Comparison of ENCODE assay signal across 1 cellular context in the genomic region with DNA sequence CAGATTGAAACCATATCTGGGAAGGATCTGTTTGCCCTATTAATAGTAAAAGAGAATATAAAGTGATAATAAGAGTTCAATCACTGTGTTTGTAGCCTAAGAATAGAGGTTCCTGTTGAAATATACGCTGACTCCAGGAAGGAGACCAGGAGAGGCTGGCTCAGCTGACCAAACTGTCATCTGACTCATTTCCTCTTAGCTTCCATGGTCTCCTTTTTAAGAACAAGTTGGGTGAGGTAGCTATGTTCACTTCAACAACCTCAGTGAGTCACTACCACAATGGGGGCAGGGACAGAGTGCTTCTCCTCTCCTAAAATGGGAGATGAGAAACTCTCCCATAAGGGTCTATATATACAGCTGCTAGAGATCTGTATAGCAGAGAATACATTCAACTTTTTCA.
A peak's percentile ranks its signal among the peaks of the same experiment; 100 is the strongest.
TF ChIP-seq lines count a peak whose summit lies in the region.

No MANE protein-coding gene starts in this region.

TF ChIP-seq in K562, 482 proteins besides CTCF, POLR2A, EP300 and RAD21 (continued from another document):
- TF ChIP-seq, protein P1, sequence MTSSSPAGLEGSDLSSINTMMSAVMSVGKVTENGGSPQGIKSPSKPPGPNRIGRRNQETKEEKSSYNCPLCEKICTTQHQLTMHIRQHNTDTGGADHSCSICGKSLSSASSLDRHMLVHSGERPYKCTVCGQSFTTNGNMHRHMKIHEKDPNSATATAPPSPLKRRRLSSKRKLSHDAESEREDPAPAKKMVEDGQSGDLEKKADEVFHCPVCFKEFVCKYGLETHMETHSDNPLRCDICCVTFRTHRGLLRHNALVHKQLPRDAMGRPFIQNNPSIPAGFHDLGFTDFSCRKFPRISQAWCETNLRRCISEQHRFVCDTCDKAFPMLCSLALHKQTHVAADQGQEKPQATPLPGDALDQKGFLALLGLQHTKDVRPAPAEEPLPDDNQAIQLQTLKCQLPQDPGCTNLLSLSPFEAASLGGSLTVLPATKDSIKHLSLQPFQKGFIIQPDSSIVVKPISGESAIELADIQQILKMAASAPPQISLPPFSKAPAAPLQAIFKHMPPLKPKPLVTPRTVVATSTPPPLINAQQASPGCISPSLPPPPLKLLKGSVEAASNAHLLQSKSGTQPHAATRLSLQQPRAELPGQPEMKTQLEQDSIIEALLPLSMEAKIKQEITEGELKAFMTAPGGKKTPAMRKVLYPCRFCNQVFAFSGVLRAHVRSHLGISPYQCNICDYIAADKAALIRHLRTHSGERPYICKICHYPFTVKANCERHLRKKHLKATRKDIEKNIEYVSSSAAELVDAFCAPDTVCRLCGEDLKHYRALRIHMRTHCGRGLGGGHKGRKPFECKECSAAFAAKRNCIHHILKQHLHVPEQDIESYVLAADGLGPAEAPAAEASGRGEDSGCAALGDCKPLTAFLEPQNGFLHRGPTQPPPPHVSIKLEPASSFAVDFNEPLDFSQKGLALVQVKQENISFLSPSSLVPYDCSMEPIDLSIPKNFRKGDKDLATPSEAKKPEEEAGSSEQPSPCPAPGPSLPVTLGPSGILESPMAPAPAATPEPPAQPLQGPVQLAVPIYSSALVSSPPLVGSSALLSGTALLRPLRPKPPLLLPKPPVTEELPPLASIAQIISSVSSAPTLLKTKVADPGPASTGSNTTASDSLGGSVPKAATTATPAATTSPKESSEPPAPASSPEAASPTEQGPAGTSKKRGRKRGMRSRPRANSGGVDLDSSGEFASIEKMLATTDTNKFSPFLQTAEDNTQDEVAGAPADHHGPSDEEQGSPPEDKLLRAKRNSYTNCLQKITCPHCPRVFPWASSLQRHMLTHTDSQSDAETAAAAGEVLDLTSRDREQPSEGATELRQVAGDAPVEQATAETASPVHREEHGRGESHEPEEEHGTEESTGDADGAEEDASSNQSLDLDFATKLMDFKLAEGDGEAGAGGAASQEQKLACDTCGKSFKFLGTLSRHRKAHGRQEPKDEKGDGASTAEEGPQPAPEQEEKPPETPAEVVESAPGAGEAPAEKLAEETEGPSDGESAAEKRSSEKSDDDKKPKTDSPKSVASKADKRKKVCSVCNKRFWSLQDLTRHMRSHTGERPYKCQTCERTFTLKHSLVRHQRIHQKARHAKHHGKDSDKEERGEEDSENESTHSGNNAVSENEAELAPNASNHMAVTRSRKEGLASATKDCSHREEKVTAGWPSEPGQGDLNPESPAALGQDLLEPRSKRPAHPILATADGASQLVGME (CRISPR knock-in tag; IDR thresholded peaks at IDR 0.05) = no peak
- no peak for TF ChIP-seq STAT5B (CRISPR knock-in tag; IDR thresholded peaks at IDR 0.05)
- TF ChIP-seq RUNX1 (IDR thresholded peaks at IDR 0.05; ENCODE audit: low read depth) = no peak
- TF ChIP-seq SMAD1 (IDR thresholded peaks at IDR 0.05; ENCODE audit: low read depth, low read length, partially characterized antibody) = no peak
- TF ChIP-seq CEBPB (tag; IDR thresholded peaks at IDR 0.05) = no peak
- no peak for TF ChIP-seq POLR2AphosphoS2 (IDR thresholded peaks at IDR 0.05; ENCODE audit: low read length)
- TF ChIP-seq, protein P2, sequence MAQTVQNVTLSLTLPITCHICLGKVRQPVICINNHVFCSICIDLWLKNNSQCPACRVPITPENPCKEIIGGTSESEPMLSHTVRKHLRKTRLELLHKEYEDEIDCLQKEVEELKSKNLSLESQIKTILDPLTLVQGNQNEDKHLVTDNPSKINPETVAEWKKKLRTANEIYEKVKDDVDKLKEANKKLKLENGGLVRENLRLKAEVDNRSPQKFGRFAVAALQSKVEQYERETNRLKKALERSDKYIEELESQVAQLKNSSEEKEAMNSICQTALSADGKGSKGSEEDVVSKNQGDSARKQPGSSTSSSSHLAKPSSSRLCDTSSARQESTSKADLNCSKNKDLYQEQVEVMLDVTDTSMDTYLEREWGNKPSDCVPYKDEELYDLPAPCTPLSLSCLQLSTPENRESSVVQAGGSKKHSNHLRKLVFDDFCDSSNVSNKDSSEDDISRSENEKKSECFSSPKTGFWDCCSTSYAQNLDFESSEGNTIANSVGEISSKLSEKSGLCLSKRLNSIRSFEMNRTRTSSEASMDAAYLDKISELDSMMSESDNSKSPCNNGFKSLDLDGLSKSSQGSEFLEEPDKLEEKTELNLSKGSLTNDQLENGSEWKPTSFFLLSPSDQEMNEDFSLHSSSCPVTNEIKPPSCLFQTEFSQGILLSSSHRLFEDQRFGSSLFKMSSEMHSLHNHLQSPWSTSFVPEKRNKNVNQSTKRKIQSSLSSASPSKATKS (CRISPR knock-in tag; IDR thresholded peaks at IDR 0.05) = no peak
- TF ChIP-seq MEF2A (IDR thresholded peaks at IDR 0.05; ENCODE audit: control insufficient read depth, low read depth, low read length) = no peak
- no peak for TF ChIP-seq SREBF1 (IDR thresholded peaks at IDR 0.05; ENCODE audit: borderline replicate concordance, low read depth, low read length)
- no peak for TF ChIP-seq SMAD3 (CRISPR knock-in tag; conservative IDR thresholded peaks at IDR 0.05)
- TF ChIP-seq NFYB (IDR thresholded peaks at IDR 0.05; ENCODE audit: extremely low read depth, insufficient read length) = no peak
- no peak for TF ChIP-seq ZNF699 (CRISPR knock-in tag; IDR thresholded peaks at IDR 0.05; ENCODE audit: insufficient replicate concordance)
- no peak for TF ChIP-seq HDAC6 (IDR thresholded peaks at IDR 0.05; ENCODE audit: low read depth, low read length)
- TF ChIP-seq ZFP1 (CRISPR knock-in tag; IDR thresholded peaks at IDR 0.05) = no peak
- 0 out of 2 replicates have a peak, but pooled peaks have one; percentile 25 for TF ChIP-seq JUND (IDR thresholded peaks at IDR 0.05; ENCODE audit: borderline replicate concordance, low read depth, low read length)
- peak; percentile 60; the same call in 1 of the 3 replicates for TF ChIP-seq JUND (tag; IDR thresholded peaks at IDR 0.05; ENCODE audit: borderline replicate concordance, low read depth, low read length)
- no peak for TF ChIP-seq NR1H2 (CRISPR knock-in tag; IDR thresholded peaks at IDR 0.05)
- TF ChIP-seq, protein P3, sequence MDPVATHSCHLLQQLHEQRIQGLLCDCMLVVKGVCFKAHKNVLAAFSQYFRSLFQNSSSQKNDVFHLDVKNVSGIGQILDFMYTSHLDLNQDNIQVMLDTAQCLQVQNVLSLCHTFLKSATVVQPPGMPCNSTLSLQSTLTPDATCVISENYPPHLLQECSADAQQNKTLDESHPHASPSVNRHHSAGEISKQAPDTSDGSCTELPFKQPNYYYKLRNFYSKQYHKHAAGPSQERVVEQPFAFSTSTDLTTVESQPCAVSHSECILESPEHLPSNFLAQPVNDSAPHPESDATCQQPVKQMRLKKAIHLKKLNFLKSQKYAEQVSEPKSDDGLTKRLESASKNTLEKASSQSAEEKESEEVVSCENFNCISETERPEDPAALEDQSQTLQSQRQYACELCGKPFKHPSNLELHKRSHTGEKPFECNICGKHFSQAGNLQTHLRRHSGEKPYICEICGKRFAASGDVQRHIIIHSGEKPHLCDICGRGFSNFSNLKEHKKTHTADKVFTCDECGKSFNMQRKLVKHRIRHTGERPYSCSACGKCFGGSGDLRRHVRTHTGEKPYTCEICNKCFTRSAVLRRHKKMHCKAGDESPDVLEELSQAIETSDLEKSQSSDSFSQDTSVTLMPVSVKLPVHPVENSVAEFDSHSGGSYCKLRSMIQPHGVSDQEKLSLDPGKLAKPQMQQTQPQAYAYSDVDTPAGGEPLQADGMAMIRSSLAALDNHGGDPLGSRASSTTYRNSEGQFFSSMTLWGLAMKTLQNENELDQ (CRISPR knock-in tag; IDR thresholded peaks at IDR 0.05; ENCODE audit: borderline replicate concordance) = no peak
